In the genomic region with DNA sequence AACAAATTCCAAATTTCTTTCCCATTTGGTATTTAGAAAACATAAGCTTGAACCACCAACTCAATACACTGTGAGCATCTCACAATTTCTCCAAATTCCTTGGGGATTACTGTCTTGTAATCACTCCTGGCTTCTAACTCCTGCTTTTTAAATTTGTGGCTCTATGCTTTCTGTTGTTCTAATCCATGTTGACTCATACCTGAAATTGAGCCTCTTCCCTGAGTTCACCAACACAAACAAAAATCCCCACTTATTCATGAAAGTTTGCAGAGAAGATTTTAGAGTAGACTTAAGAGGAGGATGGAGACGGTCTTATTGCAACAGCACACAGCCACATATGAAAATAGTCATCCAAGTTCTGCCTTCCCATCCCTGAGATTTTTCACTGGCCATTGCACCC, we compare ENCODE assay signal across 18 cellular contexts.
DNase-seq lines count a peak whose midpoint lies in the region; ATAC-seq and TF ChIP-seq lines count a peak whose summit lies in the region.
"Had no signal": no experiment of that assay in that cellular context is flagged by ENCODE, and none has a peak within 500 bp of the region (broad histone marks: within the 10 kb centered on the region; RNA-seq: fewer than 3 reads in every experiment).

No MANE protein-coding gene starts in this region.

- no peak overlapping the region for H3K4me3 ChIP-seq in Karpas-422 (ENCODE audit: low read length)
- H3K4me3 ChIP-seq in astrocyte of the spinal cord (ENCODE audit: low read depth, low read length), result no peak overlapping the region
- H3K4me3 ChIP-seq: SJCRH30, suprapubic skin had no signal

- in situ Hi-C loops in astrocyte of the spinal cord (cut with HindIII; ENCODE audit: low sequenced_read_pairs), result no loop called here

- peak overlapping the region; percentile 69 for H3K9ac ChIP-seq in Karpas-422 (ENCODE audit: low read length)

- CTCF ChIA-PET in activated naive CD4-positive, alpha-beta T cell treated with anti-CD3 and anti-CD28 coated beads for 36 hours (lab: Charles Lee), result interaction anchor here (1.3 to 3.5 kb wide), 2 partner anchors 55 to 258 kb away, joined by 3 to 18 read pairs; no protein-coding TSS in a partner anchor

- H3K4me3 Mint-ChIP-seq in activated naive CD4-positive, alpha-beta T cell treated with anti-CD3 and anti-CD28 coated beads for 36 hours, result no peak overlapping the region
- H3K4me3 Mint-ChIP-seq: activated CD4-positive, alpha-beta memory T cell treated with anti-CD3 and anti-CD28 coated beads for 36 hours; nephron had no signal

- no peaks in the 10 kb centered on the region for H3K27me3 ChIP-seq in Karpas-422 (ENCODE audit: low read length)
- H3K27me3 ChIP-seq: SJCRH30, suprapubic skin had no signal

- H3K27me3 Mint-ChIP-seq in activated naive CD4-positive, alpha-beta T cell treated with anti-CD3 and anti-CD28 coated beads for 36 hours (ENCODE audit: low read depth), result peaks cover 12% of the 10 kb centered on the region
- H3K27me3 Mint-ChIP-seq: activated CD4-positive, alpha-beta memory T cell treated with anti-CD3 and anti-CD28 coated beads for 36 hours had no signal

- ATAC-seq in GM19395 (IDR thresholded peaks at IDR 0.05; ENCODE audit: unreplicated experiment), result no peak
- ATAC-seq: esophagus mucosa had no signal

- no peaks in the 10 kb centered on the region for H3K9me3 Mint-ChIP-seq in activated naive CD4-positive, alpha-beta T cell treated with anti-CD3 and anti-CD28 coated beads for 36 hours
- H3K9me3 Mint-ChIP-seq: activated CD4-positive, alpha-beta memory T cell treated with anti-CD3 and anti-CD28 coated beads for 36 hours; nephron had no signal

- H3K27ac Mint-ChIP-seq in activated naive CD4-positive, alpha-beta T cell treated with anti-CD3 and anti-CD28 coated beads for 36 hours, result no peak overlapping the region
- H3K27ac Mint-ChIP-seq: activated CD4-positive, alpha-beta memory T cell treated with anti-CD3 and anti-CD28 coated beads for 36 hours; nephron had no signal

- peaks cover 18% of the 10 kb centered on the region for H3K4me1 Mint-ChIP-seq in activated naive CD4-positive, alpha-beta T cell treated with anti-CD3 and anti-CD28 coated beads for 36 hours (ENCODE audit: low read depth)
- H3K4me1 Mint-ChIP-seq: nephron had no signal

- H3K36me3 Mint-ChIP-seq in activated naive CD4-positive, alpha-beta T cell treated with anti-CD3 and anti-CD28 coated beads for 36 hours (ENCODE audit: low read depth), result no peaks in the 10 kb centered on the region
- H3K36me3 Mint-ChIP-seq: activated CD4-positive, alpha-beta memory T cell treated with anti-CD3 and anti-CD28 coated beads for 36 hours had no signal

- peak overlapping the region; percentile 61 for H3K4me2 ChIP-seq in Karpas-422 (ENCODE audit: low read depth, low read length, poor library complexity, severe bottlenecking)

- TF ChIP-seq CTCF in astrocyte of the spinal cord (IDR thresholded peaks at IDR 0.05; ENCODE audit: low read depth, low read length), result no peak

- H4K20me1 ChIP-seq in Karpas-422 (ENCODE audit: insufficient read depth, low read depth, low read length), result no peaks in the 10 kb centered on the region

- intact Hi-C loops in activated naive CD4-positive, alpha-beta T cell treated with anti-CD3 and anti-CD28 coated beads for 36 hours (cut with micrococcal nuclease), result loop anchor here (2.0 to 5.0 kb wide), 2 partner anchors 79 to 436 kb away; no protein-coding TSS in a partner anchor

- H3K4me1 ChIP-seq in Karpas-422 (ENCODE audit: low read length), result peaks cover 100% of the 10 kb centered on the region
- H3K4me1 ChIP-seq: SJCRH30 had no signal

- H2AFZ ChIP-seq in Karpas-422 (ENCODE audit: low read length), result no peak overlapping the region

- H3K79me2 ChIP-seq in Karpas-422 (ENCODE audit: low read length), result no peaks in the 10 kb centered on the region

- no peaks in the 10 kb centered on the region for H3K9me3 ChIP-seq in Karpas-422 (ENCODE audit: low read length)
- H3K9me3 ChIP-seq: SJCRH30, suprapubic skin had no signal

- H3K9me2 ChIP-seq in Karpas-422 (replicated peaks; ENCODE audit: insufficient read depth, low read length), result no peaks in the 10 kb centered on the region

- peak overlapping the region; percentile 99 for H3K27ac ChIP-seq in Karpas-422 (ENCODE audit: low read length)
- H3K27ac ChIP-seq: SJCRH30, suprapubic skin had no signal

- no peaks in the 10 kb centered on the region for H3K36me3 ChIP-seq in Karpas-422 (ENCODE audit: insufficient read depth, low read length)
- H3K36me3 ChIP-seq: SJCRH30, suprapubic skin had no signal

- peak; percentile 79 for DNase-seq in EH (ENCODE audit: low read depth)
- DNase-seq in Karpas-422, result no peak
- DNase-seq in astrocyte of the spinal cord (ENCODE audit: low read depth, low spot score), result peak; percentile 18
- DNase-seq in renal cortical epithelial cell (ENCODE audit: low read depth), result peak; percentile 35
- no peak for DNase-seq in T-helper 9 cell
- DNase-seq in NCI-H1930 (lab: John Stamatoyannopoulos, UW), result no peak
- no peak for DNase-seq in activated naive CD4-positive, alpha-beta T cell treated with anti-CD3 and anti-CD28 coated beads for 36 hours
- DNase-seq: activated CD4-positive, alpha-beta memory T cell treated with anti-CD3 and anti-CD28 coated beads for 36 hours; amygdala; COR-L47; cortex of kidney; GOT3; NCI-H345; SJCRH30 had no signal

Comparison
In these comparisons a context has a peak if more than half of its experiments do, and no peak if none do; other contexts are left out.
1. DNase-seq: peak in EH (single experiment), astrocyte of the spinal cord (single experiment) and renal cortical epithelial cell (single experiment); none in Karpas-422 (single experiment), T-helper 9 cell (single experiment), NCI-H1930 (0 of 2) and activated naive CD4-positive, alpha-beta T cell treated with anti-CD3 and anti-CD28 coated beads for 36 hours (single experiment).